In the genomic region with DNA sequence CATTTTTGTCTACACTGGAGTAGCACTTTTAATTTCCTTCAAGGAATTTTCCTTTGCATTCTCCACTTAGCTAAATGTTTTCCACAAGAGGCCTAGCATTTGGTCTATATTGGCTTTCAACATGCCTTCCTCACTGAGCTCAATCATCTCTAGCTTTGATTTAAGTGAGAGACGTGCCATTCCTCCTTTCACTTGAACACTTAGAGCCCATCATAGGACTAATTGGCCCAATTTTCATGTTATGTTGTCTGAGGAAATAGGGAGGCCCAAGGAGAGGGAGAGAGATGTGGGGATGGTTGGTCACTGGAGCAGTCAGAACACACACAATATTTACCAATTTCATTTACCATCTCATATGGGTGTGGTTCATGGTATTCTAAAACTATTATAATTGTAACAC, we compare ENCODE assay signal across 8 cellular contexts.
"Had no signal": no experiment of that assay in that cellular context is flagged by ENCODE, and none has a peak within 500 bp of the region (broad histone marks: within the 10 kb centered on the region; RNA-seq: fewer than 3 reads in every experiment).

No MANE protein-coding gene starts in this region.

- H3K4me2 ChIP-seq: GM23338 had no signal

- H3K9ac ChIP-seq: GM23248 had no signal

- H3K27ac ChIP-seq: GM23248 had no signal

- H3K36me3 ChIP-seq: HAP-1 had no signal

- H3K4me3 ChIP-seq: GM23248, GM23338, HAP-1 had no signal

- DNase-seq: GM23248, GOT3, H7, H9, HCEC 1CT, HFFc6 had no signal

- H2AFZ ChIP-seq: GM23248, GM23338 had no signal

- H3K9me3 ChIP-seq: HAP-1 had no signal
